20 cellular contexts compared by ENCODE assay signal in the genomic region with DNA sequence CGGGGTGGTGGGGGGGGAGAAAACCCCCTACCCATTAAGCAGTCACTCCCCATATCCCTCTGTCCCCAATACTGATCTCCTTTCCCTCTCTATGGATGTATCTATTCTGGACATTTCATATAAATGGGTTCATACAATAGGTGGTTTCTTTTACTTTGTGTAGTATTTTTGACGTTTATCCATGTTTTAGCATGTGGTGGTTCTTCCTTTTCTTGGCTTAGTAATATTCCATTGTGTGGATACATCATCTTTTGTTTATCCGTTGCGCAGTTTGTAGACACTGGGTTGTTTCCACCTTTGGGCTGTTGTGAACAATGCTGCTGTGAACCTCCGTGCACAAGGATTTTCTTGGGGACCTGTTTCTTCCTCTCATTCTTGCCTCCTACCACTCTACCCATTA. TPM values are rescaled to one million over a fixed set of nuclear protein-coding genes. Genes with fewer than 3 reads are reported as not detected.
DNase-seq lines count a peak whose midpoint lies in the region; ATAC-seq, FAIRE-seq and TF ChIP-seq lines count a peak whose summit lies in the region.
"Had no signal": no experiment of that assay in that cellular context is flagged by ENCODE, and none has a peak within 500 bp of the region (broad histone marks: within the 10 kb centered on the region; RNA-seq: fewer than 3 reads in every experiment).

No MANE protein-coding gene starts in this region.

- intact Hi-C loops in K562 (cut with micrococcal nuclease), result no loop called here
- intact Hi-C loops in psoas muscle (cut with DNase I), result no loop called here
- intact Hi-C loops in natural killer cell (cut with micrococcal nuclease), result no loop called here

- FAIRE-seq in K562 (lab: Jason Lieb, UNC), result no peak
- FAIRE-seq: GM12878, GM18507 had no signal

- H3K4me1 ChIP-seq in K562 (replicated peaks in 1 of 2; ENCODE audit: control insufficient read depth in 2 of 2, insufficient read depth in 2 of 2, low read length in 2 of 2), result peaks cover 12% of the 10 kb centered on the region in 2 experiments
- peaks cover 58% of the 10 kb centered on the region for H3K4me1 ChIP-seq in psoas muscle

- peaks cover 50% of the 10 kb centered on the region for H3K4me1 Mint-ChIP-seq in T-helper 2 cell treated with Interferon-gamma antibody and Interleukin-4, amounts not matched to agents 5 μg/mL and 100 μg/mL, for 36 hours (ENCODE audit: low read depth)
- H3K4me1 Mint-ChIP-seq in natural killer cell, result peaks cover 12 to 20% of the 10 kb centered on the region in 2 donors

- CTCF ChIA-PET in K562 (lab: Yijun Ruan, JAX; ENCODE audit: low intra/inter-chr PET ratio), result no interaction called here

- H2AFZ ChIP-seq in K562 (ENCODE audit: low read depth, low read length), result no peak overlapping the region
- H2AFZ ChIP-seq: GM23338 had no signal

- H3K27ac ChIP-seq in K562 (ENCODE audit: extremely low read depth, low read depth, low read length) (no peak overlapping the region), psoas muscle (peak overlapping the region; percentile 95)
- H3K27ac ChIP-seq: 22Rv1 had no signal

- no peaks in the 10 kb centered on the region for H3K9me1 ChIP-seq in K562 (ENCODE audit: control insufficient read depth, insufficient read depth, low read length)

- in situ Hi-C loops in K562 (cut with MboI), result no loop called here

- no peak overlapping the region for H3K4me3 ChIP-seq in K562
- no peak overlapping the region for H3K4me3 ChIP-seq in psoas muscle
- H3K4me3 ChIP-seq: GM12878, GM23338 had no signal

- no peak for TF ChIP-seq EP300 in K562 (IDR thresholded peaks at IDR 0.05; ENCODE audit: low read length)

- no peaks in the 10 kb centered on the region; the same call in 2 of the 3 replicates for H3K79me2 ChIP-seq in K562 (ENCODE audit: control insufficient read depth, insufficient read depth, low read length)

- 70% methylated on average over 5 of the region's 5 CpGs for WGBS in K562 (ENCODE audit: insufficient coverage, low coverage, missing lambda C conversion rate)
- 95 to 97% (median 96%) methylated on average over 5 of the region's 5 CpGs for WGBS in psoas muscle, 3 donors

- H3K36me3 Mint-ChIP-seq in T-helper 2 cell treated with Interferon-gamma antibody and Interleukin-4, amounts not matched to agents 5 μg/mL and 100 μg/mL, for 36 hours (ENCODE audit: low read depth), result peaks cover 7% of the 10 kb centered on the region
- no peaks in the 10 kb centered on the region for H3K36me3 Mint-ChIP-seq in natural killer cell

- BruUV-seq in K562 (replicated peaks; lab: Mats Ljungman, UMichigan), result no TSS peak

- no peak for TF ChIP-seq RAD21 in K562 (CRISPR knock-in tag; conservative IDR thresholded peaks at IDR 0.05 in 1 of 2, IDR thresholded peaks at IDR 0.05 in 1 of 2)

- H3K36me3 ChIP-seq in K562 (ENCODE audit: control insufficient read depth, insufficient read depth, low read length), result peaks cover 21% of the 10 kb centered on the region; the same call in 2 of the 3 replicates
- H3K36me3 ChIP-seq in psoas muscle (ENCODE audit: insufficient read depth in 1 of 2, low read depth in 1 of 2), result no peaks in the 10 kb centered on the region

- H3K4me2 ChIP-seq in K562 (ENCODE audit: insufficient read depth, low read length), result no peak overlapping the region
- H3K4me2 ChIP-seq: GM23338 had no signal

- no peaks in the 10 kb centered on the region for H4K20me1 ChIP-seq in K562 (replicated peaks; ENCODE audit: control insufficient read depth, insufficient read depth, low read length)

- H3K9ac ChIP-seq in K562 (ENCODE audit: insufficient read depth in 1 of 2, low read depth in 2 of 2, low read length in 2 of 2), result no peak overlapping the region

- DNase-seq in T-helper 2 cell treated with Interferon-gamma antibody and Interleukin-4, amounts not matched to agents 5 μg/mL and 100 μg/mL, for 36 hours (ENCODE audit: low spot score), result no peak
- DNase-seq in T-helper 2 cell (no peak), K562 (ENCODE audit: extremely low read depth in 1 of 4, low spot score in 3 of 4) (no peak), psoas muscle (no peak), NOMO-1 (lab: John Stamatoyannopoulos, UW; ENCODE audit: unreplicated experiment in 2 of 2) (no peak), natural killer cell (no peak)
- DNase-seq in stimulated activated CD4-positive, alpha-beta T cell treated with anti-CD3 and anti-CD28 coated beads, Interleukin-4, amount 100 ng/mL, for 1 hour, result no peak
- DNase-seq: CD4-positive, alpha-beta T cell; DMS153; EL; NCI-H187; NCI-H2107; NCI-H2227 treated with DMSO at 0.1 percent for 48 hours; NCI-H524 had no signal

- no peak for TF ChIP-seq CTCF in K562 (IDR thresholded peaks at IDR 0.05 in 2 of 3, conservative IDR thresholded peaks at IDR 0.05 in 1 of 3; ENCODE audit: insufficient read depth in 2 of 3, low read depth in 1 of 3, low read length in 3 of 3)
- no peak for TF ChIP-seq CTCF in psoas muscle (IDR thresholded peaks at IDR 0.05)
- no peak for TF ChIP-seq CTCF in natural killer cell (IDR thresholded peaks at IDR 0.05)

- no peak overlapping the region for H3K4me3 Mint-ChIP-seq in T-helper 2 cell treated with Interferon-gamma antibody and Interleukin-4, amounts not matched to agents 5 μg/mL and 100 μg/mL, for 36 hours
- H3K4me3 Mint-ChIP-seq in natural killer cell, result no peak overlapping the region
- H3K4me3 Mint-ChIP-seq: CD4-positive, alpha-beta T cell; GM23338 had no signal

- TF ChIP-seq POLR2A in K562 (conservative IDR thresholded peaks at IDR 0.05), result no peak

- POLR2A ChIA-PET in K562 (lab: Yijun Ruan, JAX), result no interaction called here

- peaks cover 4% of the 10 kb centered on the region for H3K9me3 Mint-ChIP-seq in T-helper 2 cell treated with Interferon-gamma antibody and Interleukin-4, amounts not matched to agents 5 μg/mL and 100 μg/mL, for 36 hours
- no peaks in the 10 kb centered on the region for H3K9me3 Mint-ChIP-seq in natural killer cell
- H3K9me3 Mint-ChIP-seq: CD4-positive, alpha-beta T cell; GM23338 had no signal

- H3K9me3 ChIP-seq in K562 (replicated peaks; ENCODE audit: control insufficient read depth, insufficient read depth, low read depth, low read length), result no peaks in the 10 kb centered on the region
- no peaks in the 10 kb centered on the region for H3K9me3 ChIP-seq in psoas muscle

- no peaks in the 10 kb centered on the region for H3K27me3 Mint-ChIP-seq in T-helper 2 cell treated with Interferon-gamma antibody and Interleukin-4, amounts not matched to agents 5 μg/mL and 100 μg/mL, for 36 hours (ENCODE audit: low read depth)
- peaks cover 5 to 24% of the 10 kb centered on the region in 2 donors for H3K27me3 Mint-ChIP-seq in natural killer cell (ENCODE audit: low read depth in 2 of 2)
- H3K27me3 Mint-ChIP-seq: CD4-positive, alpha-beta T cell had no signal

- ATAC-seq in K562, result no peak
- no peak for ATAC-seq in psoas muscle
- no peak for ATAC-seq in SK-N-SH treated with all-trans-retinoic acid at 6 μM for 48 hours
- ATAC-seq in natural killer cell, result no peak
- ATAC-seq: GM12878, GM23338, HCT116 had no signal

- H3K27me3 ChIP-seq in K562 (ENCODE audit: control insufficient read depth in 2 of 2, insufficient read depth in 2 of 2, low read length in 2 of 2) (no peaks in the 10 kb centered on the region), psoas muscle (ENCODE audit: insufficient read depth in 3 of 3, low read length in 2 of 3) (no peaks in the 10 kb centered on the region)

- peak overlapping the region; percentile 14 for H3K27ac Mint-ChIP-seq in T-helper 2 cell treated with Interferon-gamma antibody and Interleukin-4, amounts not matched to agents 5 μg/mL and 100 μg/mL, for 36 hours
- no peak overlapping the region for H3K27ac Mint-ChIP-seq in natural killer cell
- H3K27ac Mint-ChIP-seq: CD4-positive, alpha-beta T cell; GM23338 had no signal

RNA-seq across cellular contexts. Expression of a gene that starts 12.6 kb away (rescaled TPM):
- 0.48 and 1.4 TPM in 2 replicates for total RNA-seq in K562 (2011; cell fraction: chromatin; rRNA removed; ENCODE audit: low replicate concordance)
- 1.7 and 3.0 TPM in 2 replicates for total RNA-seq in K562 (2011; cell fraction: nucleolus; rRNA removed)
- total RNA-seq in K562 (2011; cell fraction: nucleoplasm; rRNA removed), result 1.1 and 1.5 TPM in 2 replicates
- total RNA-seq in K562 (2014; rRNA removed) (0.33 and 0.73 TPM in 2 replicates), K562 (2014; rRNA removed; fragmentation: Illumina TruSeq; extraction: Trizol) (not detected in 2 replicates), K562 (2015; rRNA removed; fragmentation: Illumina TruSeq; extraction: Trizol) (0.19 and 0.40 TPM in 2 replicates), K562 (2021) (0.69 and 0.83 TPM in 2 replicates), psoas muscle (10 to 100 TPM; 26.2 to 66.6 (median 41.3) TPM), natural killer cell (1 to 10 TPM in 1 of 3 donors, under 1 TPM in 1, not detected in 1; 0.12 to 1.3 TPM)
- polyA plus RNA-seq in K562 (2011; rRNA removed) (0.08 and 0.33 TPM in 2 replicates), K562 (2014; fragmentation: Illumina TruSeq; extraction: Trizol) (0.19 and 0.25 TPM in 2 replicates), K562 (2014; fragmentation: Nextera tagmentation; extraction: Ambion mirVana) (not detected), K562 (2014; rRNA removed) (0.39 and 0.86 TPM in 2 replicates), psoas muscle (10 to 100 TPM; 20.5 to 37.5 (median 27.8) TPM)
- polyA plus RNA-seq in K562 (2011; cell fraction: cytosol; rRNA removed), result 0.21 and 1.0 TPM in 2 replicates
- 0.42 and 2.2 TPM in 2 replicates for polyA plus RNA-seq in K562 (2011; cell fraction: nucleus; rRNA removed)
- polyA plus RNA-seq in K562 (2012), result 0.61 and 0.93 TPM in 2 replicates
- polyA minus RNA-seq in K562 (2011; rRNA and poly(A)+ RNA removed), result 0.21 TPM in 1 of 2 replicates, not detected in the other
- polyA minus RNA-seq in K562 (2011; cell fraction: cytosol; rRNA and poly(A)+ RNA removed), result not detected in 2 replicates
- 0.44 and 1.1 TPM in 2 replicates for polyA minus RNA-seq in K562 (2011; cell fraction: nucleus; rRNA and poly(A)+ RNA removed)
- total RNA-seq: CD4-positive, alpha-beta T cell had no signal

RNA-seq across cellular contexts. Expression of a gene that starts 44.3 kb away (rescaled TPM):
- 4.7 and 12.9 TPM in 2 replicates for total RNA-seq in K562 (2011; cell fraction: chromatin; rRNA removed; ENCODE audit: low replicate concordance)
- 5.0 and 6.2 TPM in 2 replicates for total RNA-seq in K562 (2011; cell fraction: nucleolus; rRNA removed)
- 7.3 and 8.8 TPM in 2 replicates for total RNA-seq in K562 (2011; cell fraction: nucleoplasm; rRNA removed)
- 9.3 and 10.4 TPM in 2 replicates for total RNA-seq in K562 (2014; rRNA removed)
- 14.7 and 16.1 TPM in 2 replicates for total RNA-seq in K562 (2014; rRNA removed; fragmentation: Illumina TruSeq; extraction: Trizol)
- total RNA-seq in K562 (2015; rRNA removed; fragmentation: Illumina TruSeq; extraction: Trizol), result 13.7 and 14.0 TPM in 2 replicates
- 10.8 and 14.7 TPM in 2 replicates for total RNA-seq in K562 (2021)
- polyA plus RNA-seq in K562 (2011; rRNA removed), result 10.8 and 13.3 TPM in 2 replicates
- 2.9 and 4.8 TPM in 2 replicates for polyA plus RNA-seq in K562 (2011; cell fraction: cytosol; rRNA removed)
- 3.9 and 4.2 TPM in 2 replicates for polyA plus RNA-seq in K562 (2011; cell fraction: nucleus; rRNA removed)
- 5.4 and 6.8 TPM in 2 replicates for polyA plus RNA-seq in K562 (2012)
- 11.4 and 11.6 TPM in 2 replicates for polyA plus RNA-seq in K562 (2014; fragmentation: Illumina TruSeq; extraction: Trizol)
- polyA plus RNA-seq in K562 (2014; fragmentation: Nextera tagmentation; extraction: Ambion mirVana), result 1 to 10 TPM; 2.6 to 4.1 TPM
- 5.2 and 6.5 TPM in 2 replicates for polyA plus RNA-seq in K562 (2014; rRNA removed)
- 14.8 and 15.0 TPM in 2 replicates for polyA minus RNA-seq in K562 (2011; rRNA and poly(A)+ RNA removed)
- 10.2 and 12.6 TPM in 2 replicates for polyA minus RNA-seq in K562 (2011; cell fraction: cytosol; rRNA and poly(A)+ RNA removed)
- polyA minus RNA-seq in K562 (2011; cell fraction: nucleus; rRNA and poly(A)+ RNA removed), result 5.3 and 7.8 TPM in 2 replicates
- 1 to 10 TPM; 6.0 to 8.1 (median 6.4) TPM for total RNA-seq in psoas muscle
- 10 to 100 TPM in 1 of 3 donors, 1 to 10 TPM in 2; 3.4 to 10.4 (median 4.5) TPM for polyA plus RNA-seq in psoas muscle
- 10 to 100 TPM in 2 of 3 donors, 1 to 10 TPM in 1; 9.0 to 16.2 (median 14.9) TPM for total RNA-seq in natural killer cell

Comparison
In these comparisons a context has a peak if more than half of its experiments do, and no peak if none do; other contexts are left out.
1. RNA of a gene that starts 12.6 kb away (total RNA-seq): 26.2 to 66.6 TPM in psoas muscle; 0.19 to 3.0 TPM in K562 and 0.12 to 1.3 TPM in natural killer cell; every median in the first group is over 4 times any median in the second.